Comparison of ENCODE assay signal across 8 cellular contexts in genomic region chr1:18903313-18903671, GRCh38. TPM values are rescaled to one million over a fixed set of nuclear protein-coding genes. Genes with fewer than 3 reads are reported as not detected.
DNase-seq lines count a peak whose midpoint lies in the region; ATAC-seq and TF ChIP-seq lines count a peak whose summit lies in the region.

No MANE protein-coding gene starts in this region.

- no peak for ATAC-seq in Right ventricle myocardium inferior
- ATAC-seq in body of pancreas: no peak
- ATAC-seq in memory B cell (ENCODE audit: low read depth): no peak
- no peak for ATAC-seq in upper lobe of right lung
- ATAC-seq in GM19023 (IDR thresholded peaks at IDR 0.05; ENCODE audit: unreplicated experiment): no peak
- ATAC-seq in GM19328 (IDR thresholded peaks at IDR 0.05; ENCODE audit: unreplicated experiment): no peak

- H3K4me3 ChIP-seq in cardiac muscle cell: peak overlapping the region; percentile 100
- H3K4me3 ChIP-seq in body of pancreas: peak overlapping the region in 1 of 2 donors; percentile 57
- peak overlapping the region; percentile 87 for H3K4me3 ChIP-seq in upper lobe of right lung

- peaks cover 12% of the 10 kb centered on the region for H3K4me1 Mint-ChIP-seq in memory B cell

- no peaks in the 10 kb centered on the region for H3K27me3 ChIP-seq in cardiac muscle cell
- H3K27me3 ChIP-seq in body of pancreas: no peaks in the 10 kb centered on the region
- no peaks in the 10 kb centered on the region for H3K27me3 ChIP-seq in upper lobe of right lung

- no peaks in the 10 kb centered on the region for H3K27me3 Mint-ChIP-seq in memory B cell

- H3K4me1 ChIP-seq in cardiac muscle cell (ENCODE audit: low read depth): peaks cover 12% of the 10 kb centered on the region
- peaks cover 36% of the 10 kb centered on the region for H3K4me1 ChIP-seq in body of pancreas
- H3K4me1 ChIP-seq in upper lobe of right lung: peaks cover 35% of the 10 kb centered on the region

- H3K27ac ChIP-seq in cardiac muscle cell (peak overlapping the region; percentile 100), body of pancreas (peak overlapping the region; percentile 79 to 89 (median 87)), upper lobe of right lung (peak overlapping the region; percentile 98)

- intact Hi-C loops in Right ventricle myocardium inferior (cut with DNase I): no loop called here
- intact Hi-C loops in body of pancreas (cut with DNase I): loop anchor here (10.0 kb wide), 1 partner anchor 52 kb away; the partner anchor contains the start of gene IFFO2
- intact Hi-C loops in upper lobe of right lung (cut with DNase I): loop anchor here (10.0 kb wide), 1 partner anchor 182 kb away; no protein-coding TSS in a partner anchor

- no peak for DNase-seq in cardiac muscle cell (ENCODE audit: low read depth in 1 of 2, low spot score in 1 of 2)
- DNase-seq in Right ventricle myocardium inferior (ENCODE audit: missing footprints): no peak
- DNase-seq in body of pancreas: no peak
- no peak for DNase-seq in memory B cell (ENCODE audit: low spot score in 2 of 2)
- DNase-seq in upper lobe of right lung: no peak
- no peak for DNase-seq in activated CD4-positive, CD25-positive, alpha-beta regulatory T cell (lab: John Stamatoyannopoulos, UW)

- H3K36me3 Mint-ChIP-seq in memory B cell: no peaks in the 10 kb centered on the region

- no peaks in the 10 kb centered on the region for H3K9me3 ChIP-seq in cardiac muscle cell (ENCODE audit: low read depth)
- H3K9me3 ChIP-seq in body of pancreas: no peaks in the 10 kb centered on the region
- no peaks in the 10 kb centered on the region for H3K9me3 ChIP-seq in upper lobe of right lung

- H3K9me3 Mint-ChIP-seq in memory B cell: no peaks in the 10 kb centered on the region

- WGBS in body of pancreas, 2 donors: 15 to 16% methylated on average over 7 of the region's 7 CpGs

- H3K27ac Mint-ChIP-seq in memory B cell: peak overlapping the region; percentile 92

- no peak for TF ChIP-seq CTCF in cardiac muscle cell (IDR thresholded peaks at IDR 0.05; ENCODE audit: low read depth, low read length)
- no peak for TF ChIP-seq CTCF in body of pancreas (IDR thresholded peaks at IDR 0.05)
- TF ChIP-seq CTCF in upper lobe of right lung (IDR thresholded peaks at IDR 0.05): no peak

- TF ChIP-seq POLR2A in body of pancreas (IDR thresholded peaks at IDR 0.05): no peak

- no peaks in the 10 kb centered on the region for H3K36me3 ChIP-seq in cardiac muscle cell
- H3K36me3 ChIP-seq in body of pancreas (replicated peaks in 1 of 2; ENCODE audit: insufficient read depth in 1 of 2, low read depth in 2 of 2): peaks cover 0 to 3% of the 10 kb centered on the region in 2 donors
- peaks cover under 1% of the 10 kb centered on the region for H3K36me3 ChIP-seq in upper lobe of right lung

- peak overlapping the region; percentile 99 for H3K4me3 Mint-ChIP-seq in memory B cell

RNA-seq across cellular contexts. Expression of gene ALDH4A1, which starts 0.9 kb away (rescaled TPM):
- total RNA-seq in cardiac muscle cell: 103 and 138 TPM in 2 replicates
- 122 and 126 TPM in 2 replicates for polyA plus RNA-seq in cardiac muscle cell
- total RNA-seq in Right ventricle myocardium inferior: 31.2 TPM
- total RNA-seq in body of pancreas: 10 to 100 TPM in 1 of 2 donors, 1 to 10 TPM in 1; 4.7 to 15.5 TPM
- 11.8 TPM for total RNA-seq in upper lobe of right lung

RNA-seq across cellular contexts. Expression of gene TAS1R2, which starts 43.8 kb away (rescaled TPM):
- total RNA-seq in cardiac muscle cell: not detected in 2 replicates
- polyA plus RNA-seq in cardiac muscle cell: not detected in 2 replicates
- not detected for total RNA-seq in Right ventricle myocardium inferior
- not detected for total RNA-seq in body of pancreas
- total RNA-seq in upper lobe of right lung: not detected

RNA-seq across cellular contexts. Expression of gene IFFO2, which starts 53.2 kb away (rescaled TPM):
- 8.0 and 18.5 TPM in 2 replicates for total RNA-seq in cardiac muscle cell
- 0.78 and 1.8 TPM in 2 replicates for polyA plus RNA-seq in cardiac muscle cell
- 5.2 TPM for total RNA-seq in Right ventricle myocardium inferior
- 100 to 1,000 TPM in 1 of 2 donors, 10 to 100 TPM in 1; 23.1 to 219 TPM for total RNA-seq in body of pancreas
- total RNA-seq in upper lobe of right lung: 15.4 TPM
